ENCODE assay signal across 9 cellular contexts in the genomic region with DNA sequence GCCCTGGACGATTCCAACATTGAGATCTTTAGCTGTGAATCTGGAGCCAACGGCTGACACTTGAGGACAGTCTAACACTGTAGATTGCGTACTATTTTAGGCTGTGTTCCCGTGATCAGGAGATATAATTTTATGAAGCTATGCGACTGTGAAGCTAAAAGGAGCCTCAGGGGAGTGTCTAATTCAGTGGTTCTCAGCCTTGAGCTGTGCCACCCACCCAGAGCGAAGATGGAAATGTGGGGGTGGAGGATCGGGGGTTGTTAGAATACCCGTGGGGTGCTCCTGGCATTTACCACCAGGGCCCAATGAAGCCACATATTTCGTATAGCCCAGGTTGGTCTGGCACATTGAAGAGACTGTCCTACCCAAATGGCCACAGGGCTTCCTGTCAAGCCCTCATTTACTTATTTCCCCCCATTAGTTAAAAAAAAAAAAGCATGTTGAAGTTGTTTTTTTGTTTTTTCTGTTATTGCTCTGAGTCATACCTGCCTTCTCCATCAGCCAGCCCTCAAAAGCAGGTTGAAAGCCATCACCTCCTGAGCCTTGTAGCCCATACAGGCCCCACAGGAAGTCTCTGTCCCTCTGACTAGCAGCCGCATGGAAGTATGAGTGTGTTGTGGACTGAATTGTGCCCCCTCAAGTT.
DNase-seq lines count a peak whose midpoint lies in the region; ATAC-seq and TF ChIP-seq lines count a peak whose summit lies in the region.
"Had no signal": no experiment of that assay in that cellular context is flagged by ENCODE, and none has a peak within 500 bp of the region (broad histone marks: within the 10 kb centered on the region; RNA-seq: fewer than 3 reads in every experiment).

No MANE protein-coding gene starts in this region.

- CTCF ChIA-PET in activated CD8-positive, alpha-beta memory T cell treated with anti-CD3 and anti-CD28 coated beads, Interleukin-2, amount 10 ng/mL, durations not matched to agents 7 days and 5 days (lab: Charles Lee) = interaction anchor here (0.9 to 1.6 kb wide), 4 partner anchors 13 to 65 kb away, joined by 3 to 4 read pairs (median 3); no protein-coding TSS in a partner anchor

- no peaks in the 10 kb centered on the region for H3K9me3 Mint-ChIP-seq in activated CD8-positive, alpha-beta memory T cell treated with anti-CD3 and anti-CD28 coated beads, Interleukin-2, amount 10 ng/mL, durations not matched to agents 7 days and 5 days (ENCODE audit: low read depth)
- no peaks in the 10 kb centered on the region for H3K9me3 Mint-ChIP-seq in natural killer cell treated with Interleukin-12 subunit alpha and Interleukin-12 subunit beta and Interleukin-15 and Interleukin-18, amount 100 ng/mL, for 72 hours

- no peaks in the 10 kb centered on the region for H3K27me3 Mint-ChIP-seq in activated CD8-positive, alpha-beta memory T cell treated with anti-CD3 and anti-CD28 coated beads, Interleukin-2, amount 10 ng/mL, durations not matched to agents 7 days and 5 days
- H3K27me3 Mint-ChIP-seq in natural killer cell treated with Interleukin-12 subunit alpha and Interleukin-12 subunit beta and Interleukin-15 and Interleukin-18, amount 100 ng/mL, for 72 hours = no peaks in the 10 kb centered on the region

- H3K4me1 Mint-ChIP-seq in activated CD8-positive, alpha-beta memory T cell treated with anti-CD3 and anti-CD28 coated beads, Interleukin-2, amount 10 ng/mL, durations not matched to agents 7 days and 5 days = peaks cover 57% of the 10 kb centered on the region
- peaks cover 47 to 52% of the 10 kb centered on the region in 2 donors for H3K4me1 Mint-ChIP-seq in natural killer cell treated with Interleukin-12 subunit alpha and Interleukin-12 subunit beta and Interleukin-15 and Interleukin-18, amount 100 ng/mL, for 72 hours (ENCODE audit: low read depth in 2 of 2)

- TF ChIP-seq CTCF in BE2C (IDR thresholded peaks at IDR 0.05; ENCODE audit: low read depth, low read length) = no peak
- TF ChIP-seq CTCF in foreskin fibroblast (IDR thresholded peaks at IDR 0.05; ENCODE audit: low read depth, low read length) = no peak

- H3K4me1 ChIP-seq in BE2C = peaks cover 4% of the 10 kb centered on the region

- peak overlapping the region; percentile 60 for H3K4me3 Mint-ChIP-seq in activated CD8-positive, alpha-beta memory T cell treated with anti-CD3 and anti-CD28 coated beads, Interleukin-2, amount 10 ng/mL, durations not matched to agents 7 days and 5 days
- peak overlapping the region; percentile 74 for H3K4me3 Mint-ChIP-seq in natural killer cell treated with Interleukin-12 subunit alpha and Interleukin-12 subunit beta and Interleukin-15 and Interleukin-18, amount 100 ng/mL, for 72 hours

- no peaks in the 10 kb centered on the region for H3K9me3 ChIP-seq in BE2C

- peaks cover 18% of the 10 kb centered on the region; the same call in 1 of the 2 replicates for H3K36me3 ChIP-seq in BE2C

- H3K27ac Mint-ChIP-seq in activated CD8-positive, alpha-beta memory T cell treated with anti-CD3 and anti-CD28 coated beads, Interleukin-2, amount 10 ng/mL, durations not matched to agents 7 days and 5 days = peak overlapping the region; percentile 94
- H3K27ac Mint-ChIP-seq in natural killer cell treated with Interleukin-12 subunit alpha and Interleukin-12 subunit beta and Interleukin-15 and Interleukin-18, amount 100 ng/mL, for 72 hours = peak overlapping the region; percentile 14 to 87

- H3K4me3 ChIP-seq in BE2C (ENCODE audit: low read depth, low read length) = no peak overlapping the region
- no peak overlapping the region for H3K4me3 ChIP-seq in foreskin fibroblast (ENCODE audit: low read depth in 1 of 2, low read length in 2 of 2)

- peak; percentile 84 for DNase-seq in activated CD8-positive, alpha-beta memory T cell treated with anti-CD3 and anti-CD28 coated beads, Interleukin-2, amount 10 ng/mL, durations not matched to agents 7 days and 5 days
- no peak for DNase-seq in natural killer cell treated with Interleukin-12 subunit alpha and Interleukin-12 subunit beta and Interleukin-15 and Interleukin-18, amount 100 ng/mL, for 72 hours (ENCODE audit: low spot score)
- DNase-seq in BE2C = no peak
- DNase-seq in foreskin fibroblast = no peak
- no peak for DNase-seq in DMS114 treated with DMSO at 0.1 percent for 48 hours (lab: John Stamatoyannopoulos, UW; ENCODE audit: unreplicated experiment)
- no peak for DNase-seq in NCI-H69 (lab: John Stamatoyannopoulos, UW)

- ATAC-seq in GM18511 (IDR thresholded peaks at IDR 0.05; ENCODE audit: unreplicated experiment) = peak; percentile 54
- peak; percentile 51 for ATAC-seq in HG02678 (IDR thresholded peaks at IDR 0.05; ENCODE audit: unreplicated experiment)
- ATAC-seq in activated CD8-positive, alpha-beta memory T cell treated with anti-CD3 and anti-CD28 coated beads, Interleukin-2, amount 10 ng/mL, durations not matched to agents 7 days and 5 days = peak; percentile 81
- peak; percentile 74 to 84 for ATAC-seq in natural killer cell treated with Interleukin-12 subunit alpha and Interleukin-12 subunit beta and Interleukin-15 and Interleukin-18, amount 100 ng/mL, for 72 hours
- ATAC-seq: HCT116 had no signal

- H3K27me3 ChIP-seq in BE2C = no peaks in the 10 kb centered on the region

- peaks cover 5% of the 10 kb centered on the region for H3K36me3 Mint-ChIP-seq in activated CD8-positive, alpha-beta memory T cell treated with anti-CD3 and anti-CD28 coated beads, Interleukin-2, amount 10 ng/mL, durations not matched to agents 7 days and 5 days
- peaks cover 10% of the 10 kb centered on the region for H3K36me3 Mint-ChIP-seq in natural killer cell treated with Interleukin-12 subunit alpha and Interleukin-12 subunit beta and Interleukin-15 and Interleukin-18, amount 100 ng/mL, for 72 hours
